10 cellular contexts compared by ENCODE assay signal in genomic region chr1:8706995-8707396, GRCh38.
DNase-seq lines count a peak whose midpoint lies in the region; ATAC-seq and TF ChIP-seq lines count a peak whose summit lies in the region.
"Had no signal": no experiment of that assay in that cellular context is flagged by ENCODE, and none has a peak within 500 bp of the region (broad histone marks: within the 10 kb centered on the region; RNA-seq: fewer than 3 reads in every experiment).

No MANE protein-coding gene starts in this region.

- DNase-seq in NCI-H2107 treated with DMSO at 0.1 percent for 48 hours (lab: John Stamatoyannopoulos, UW; ENCODE audit: unreplicated experiment) (peak; percentile 29), NCI-H2107 (lab: John Stamatoyannopoulos, UW) (no peak), NCI-H69 (lab: John Stamatoyannopoulos, UW) (peak; percentile 95), foreskin keratinocyte (peak in 1 of 2 donors; percentile 61), SW 1271 (lab: John Stamatoyannopoulos, UW) (no peak)
- DNase-seq: effector memory CD8-positive, alpha-beta T cell; naive thymus-derived CD4-positive, alpha-beta T cell had no signal

- H3K27ac ChIP-seq in foreskin keratinocyte (peak overlapping the region; percentile 17), thymus (ENCODE audit: low read depth) (peak overlapping the region; percentile 61)

- no peaks in the 10 kb centered on the region for H3K36me3 ChIP-seq in thymus (ENCODE audit: control insufficient read depth, insufficient read depth)

- 92% methylated on average over 3 of the region's 3 CpGs for WGBS in thymus

- TF ChIP-seq CTCF in foreskin keratinocyte (conservative IDR thresholded peaks at IDR 0.05) = no peak

- peak; percentile 27 for ATAC-seq in foreskin keratinocyte
- ATAC-seq in HG02588 (IDR thresholded peaks at IDR 0.05; ENCODE audit: unreplicated experiment) = no peak
- no peak for ATAC-seq in GM21717 (IDR thresholded peaks at IDR 0.05; ENCODE audit: unreplicated experiment)
- ATAC-seq: effector memory CD8-positive, alpha-beta T cell; naive thymus-derived CD4-positive, alpha-beta T cell had no signal

- H3K4me3 ChIP-seq in thymus (ENCODE audit: low read length) = no peak overlapping the region

- H3K4me1 ChIP-seq in foreskin keratinocyte (peaks cover 11% of the 10 kb centered on the region), thymus (ENCODE audit: control insufficient read depth, insufficient read depth, low read length) (peaks cover 9% of the 10 kb centered on the region)

- no peaks in the 10 kb centered on the region for H3K9me3 ChIP-seq in thymus (ENCODE audit: control insufficient read depth)

- H3K27me3 ChIP-seq in foreskin keratinocyte (no peaks in the 10 kb centered on the region), thymus (ENCODE audit: control insufficient read depth, insufficient read depth) (peaks cover 15% of the 10 kb centered on the region)

Comparison
In these comparisons a context has a peak if more than half of its experiments do, and no peak if none do; other contexts are left out.
1. DNase-seq: peak in NCI-H2107 treated with DMSO at 0.1 percent for 48 hours (single experiment) and NCI-H69 (single experiment); none in NCI-H2107 (single experiment) and SW 1271 (0 of 2).